8 cellular contexts compared by ENCODE assay signal in genomic region chr20:44967207-44967807, GRCh38. TPM values are rescaled to one million over a fixed set of nuclear protein-coding genes. Genes with fewer than 3 reads are reported as not detected.
DNase-seq lines count a peak whose midpoint lies in the region; ATAC-seq lines count a peak whose summit lies in the region.

No MANE protein-coding gene starts in this region.

- H3K27me3 ChIP-seq in naive thymus-derived CD4-positive, alpha-beta T cell (ENCODE audit: control insufficient read depth in 2 of 2, insufficient read depth in 2 of 2, low read length in 2 of 2) = no peaks in the 10 kb centered on the region

- H3K36me3 Mint-ChIP-seq in stimulated activated naive CD8-positive, alpha-beta T cell treated with anti-CD3 and anti-CD28 coated beads, Interleukin-15, Interleukin-2, amounts not matched to agents 100 ng/mL and 50 ng/mL, for 24 hours (ENCODE audit: low read depth) = peaks cover 44% of the 10 kb centered on the region
- H3K36me3 Mint-ChIP-seq in T-helper 2 cell treated with Interferon-gamma antibody and Interleukin-4, amounts not matched to agents 5 μg/mL and 100 μg/mL, for 36 hours (ENCODE audit: low read depth) = peaks cover 39% of the 10 kb centered on the region
- peaks cover 49% of the 10 kb centered on the region for H3K36me3 Mint-ChIP-seq in effector memory CD8-positive, alpha-beta T cell (ENCODE audit: insufficient read depth)
- H3K36me3 Mint-ChIP-seq in naive thymus-derived CD4-positive, alpha-beta T cell = peaks cover 8 to 35% (median 11%) of the 10 kb centered on the region in 5 donors

- no peak for ATAC-seq in stimulated activated naive CD8-positive, alpha-beta T cell treated with anti-CD3 and anti-CD28 coated beads, Interleukin-15, Interleukin-2, amounts not matched to agents 100 U/mL and 50 U/mL, for 24 hours
- peak; percentile 43 for ATAC-seq in effector memory CD8-positive, alpha-beta T cell (replicated peaks)
- ATAC-seq in naive thymus-derived CD4-positive, alpha-beta T cell = peak; percentile 47
- no peak for ATAC-seq in GM18873 (IDR thresholded peaks at IDR 0.05; ENCODE audit: low FRiP score, unreplicated experiment)
- no peak for ATAC-seq in GM18858 (IDR thresholded peaks at IDR 0.05; ENCODE audit: unreplicated experiment)

- CTCF ChIA-PET in naive thymus-derived CD4-positive, alpha-beta T cell (lab: Charles Lee) = interaction anchor here (0.6 to 4.0 kb wide), 4 partner anchors 11 to 583 kb away, joined by 3 to 28 read pairs (median 6); no protein-coding TSS in a partner anchor

- POLR2A ChIA-PET in naive thymus-derived CD4-positive, alpha-beta T cell (lab: Charles Lee) = interaction anchor here (0.6 to 7.6 kb wide), 21 partner anchors 10 to 446 kb away, joined by 3 to 190 read pairs (median 4); partner anchors contain the start of genes ADA and YWHAB

- intact Hi-C loops in naive thymus-derived CD4-positive, alpha-beta T cell (cut with micrococcal nuclease) = loop anchor here (1.0 to 10.0 kb wide), 7 partner anchors 23 to 757 kb away; partner anchors contain the start of genes SYS1 (in 2 of the 2), ADA (in 1 of the 2) and OSER1 (in 1 of the 2)

- no peak for DNase-seq in stimulated activated naive CD8-positive, alpha-beta T cell treated with anti-CD3 and anti-CD28 coated beads, Interleukin-15, Interleukin-2, amounts not matched to agents 100 U/mL and 50 U/mL, for 24 hours
- peak; percentile 32 for DNase-seq in T-helper 2 cell treated with Interferon-gamma antibody and Interleukin-4, amounts not matched to agents 5 μg/mL and 100 μg/mL, for 36 hours (ENCODE audit: low spot score)
- peak; percentile 39 to 47 (median 45) for DNase-seq in effector memory CD8-positive, alpha-beta T cell
- DNase-seq in naive thymus-derived CD4-positive, alpha-beta T cell = peak in 8 of 9 donors; percentile 10 to 68 (median 60)
- DNase-seq in islet precursor cell = no peak

- peak overlapping the region; percentile 75 for H3K4me3 ChIP-seq in naive thymus-derived CD4-positive, alpha-beta T cell (ENCODE audit: low read length)

- H3K27me3 Mint-ChIP-seq in stimulated activated naive CD8-positive, alpha-beta T cell treated with anti-CD3 and anti-CD28 coated beads, Interleukin-15, Interleukin-2, amounts not matched to agents 100 ng/mL and 50 ng/mL, for 24 hours = no peaks in the 10 kb centered on the region
- H3K27me3 Mint-ChIP-seq in T-helper 2 cell treated with Interferon-gamma antibody and Interleukin-4, amounts not matched to agents 5 μg/mL and 100 μg/mL, for 36 hours (ENCODE audit: low read depth) = no peaks in the 10 kb centered on the region
- H3K27me3 Mint-ChIP-seq in effector memory CD8-positive, alpha-beta T cell = no peaks in the 10 kb centered on the region
- H3K27me3 Mint-ChIP-seq in naive thymus-derived CD4-positive, alpha-beta T cell = no peaks in the 10 kb centered on the region

- H3K27ac Mint-ChIP-seq in stimulated activated naive CD8-positive, alpha-beta T cell treated with anti-CD3 and anti-CD28 coated beads, Interleukin-15, Interleukin-2, amounts not matched to agents 100 ng/mL and 50 ng/mL, for 24 hours = peak overlapping the region; percentile 89
- peak overlapping the region; percentile 97 for H3K27ac Mint-ChIP-seq in T-helper 2 cell treated with Interferon-gamma antibody and Interleukin-4, amounts not matched to agents 5 μg/mL and 100 μg/mL, for 36 hours
- peak overlapping the region; percentile 98 to 99 for H3K27ac Mint-ChIP-seq in effector memory CD8-positive, alpha-beta T cell
- H3K27ac Mint-ChIP-seq in naive thymus-derived CD4-positive, alpha-beta T cell = peak overlapping the region; percentile 80 to 98 (median 88)

- H3K27ac ChIP-seq in naive thymus-derived CD4-positive, alpha-beta T cell (ENCODE audit: low read depth, low read length) = peak overlapping the region; percentile 91

- H3K4me3 Mint-ChIP-seq in stimulated activated naive CD8-positive, alpha-beta T cell treated with anti-CD3 and anti-CD28 coated beads, Interleukin-15, Interleukin-2, amounts not matched to agents 100 ng/mL and 50 ng/mL, for 24 hours = peak overlapping the region; percentile 99
- peak overlapping the region; percentile 95 for H3K4me3 Mint-ChIP-seq in T-helper 2 cell treated with Interferon-gamma antibody and Interleukin-4, amounts not matched to agents 5 μg/mL and 100 μg/mL, for 36 hours
- H3K4me3 Mint-ChIP-seq in effector memory CD8-positive, alpha-beta T cell = peak overlapping the region; percentile 98 to 99
- H3K4me3 Mint-ChIP-seq in naive thymus-derived CD4-positive, alpha-beta T cell = peak overlapping the region; percentile 93 to 100 (median 95)

- peaks cover 20 to 24% of the 10 kb centered on the region in 2 donors for H3K4me1 ChIP-seq in naive thymus-derived CD4-positive, alpha-beta T cell (ENCODE audit: control insufficient read depth in 2 of 2, insufficient read depth in 2 of 2, low read length in 2 of 2)

- peaks cover 0 to 10% (median 4%) of the 10 kb centered on the region in 3 experiments for H3K36me3 ChIP-seq in naive thymus-derived CD4-positive, alpha-beta T cell (ENCODE audit: control insufficient read depth in 2 of 3, insufficient read depth in 3 of 3, low read length in 3 of 3)

- H3K9me3 ChIP-seq in naive thymus-derived CD4-positive, alpha-beta T cell (ENCODE audit: control insufficient read depth in 2 of 3, low read length in 3 of 3) = no peaks in the 10 kb centered on the region

- no peaks in the 10 kb centered on the region for H3K9me3 Mint-ChIP-seq in stimulated activated naive CD8-positive, alpha-beta T cell treated with anti-CD3 and anti-CD28 coated beads, Interleukin-15, Interleukin-2, amounts not matched to agents 100 ng/mL and 50 ng/mL, for 24 hours
- H3K9me3 Mint-ChIP-seq in T-helper 2 cell treated with Interferon-gamma antibody and Interleukin-4, amounts not matched to agents 5 μg/mL and 100 μg/mL, for 36 hours = no peaks in the 10 kb centered on the region
- H3K9me3 Mint-ChIP-seq in effector memory CD8-positive, alpha-beta T cell = no peaks in the 10 kb centered on the region
- H3K9me3 Mint-ChIP-seq in naive thymus-derived CD4-positive, alpha-beta T cell = peaks cover 0 to 1% (median 0%) of the 10 kb centered on the region in 11 donors

- H3K4me1 Mint-ChIP-seq in stimulated activated naive CD8-positive, alpha-beta T cell treated with anti-CD3 and anti-CD28 coated beads, Interleukin-15, Interleukin-2, amounts not matched to agents 100 ng/mL and 50 ng/mL, for 24 hours (ENCODE audit: low read depth) = peaks cover 76% of the 10 kb centered on the region
- peaks cover 53% of the 10 kb centered on the region for H3K4me1 Mint-ChIP-seq in T-helper 2 cell treated with Interferon-gamma antibody and Interleukin-4, amounts not matched to agents 5 μg/mL and 100 μg/mL, for 36 hours (ENCODE audit: low read depth)
- peaks cover 43 to 64% of the 10 kb centered on the region in 2 donors for H3K4me1 Mint-ChIP-seq in effector memory CD8-positive, alpha-beta T cell (ENCODE audit: low read depth in 2 of 2)
- peaks cover 32 to 56% (median 54%) of the 10 kb centered on the region in 7 donors for H3K4me1 Mint-ChIP-seq in naive thymus-derived CD4-positive, alpha-beta T cell

RNA-seq across cellular contexts. Expression of gene STK4, which starts 1.0 kb away (rescaled TPM):
- 100 to 1,000 TPM; 207 to 383 (median 267) TPM for total RNA-seq in naive thymus-derived CD4-positive, alpha-beta T cell
- polyA plus RNA-seq in naive thymus-derived CD4-positive, alpha-beta T cell = 100 to 1,000 TPM; 175 to 241 TPM

RNA-seq across cellular contexts. Expression of gene TOMM34, which starts 7.1 kb away (rescaled TPM):
- total RNA-seq in naive thymus-derived CD4-positive, alpha-beta T cell = 10 to 100 TPM in 1 of 5 experiments, 1 to 10 TPM in 4; 7.0 to 22.5 (median 8.6) TPM
- polyA plus RNA-seq in naive thymus-derived CD4-positive, alpha-beta T cell = 10 to 100 TPM; 15.1 to 30.2 TPM

RNA-seq across cellular contexts. Expression of gene PABPC1L, which starts 57.4 kb away (rescaled TPM):
- 10 to 100 TPM; 34.0 to 71.7 (median 59.0) TPM for total RNA-seq in naive thymus-derived CD4-positive, alpha-beta T cell
- 1 to 10 TPM; 1.3 to 1.8 TPM for polyA plus RNA-seq in naive thymus-derived CD4-positive, alpha-beta T cell

Comparison
In these comparisons a context has a peak if more than half of its experiments do, and no peak if none do; other contexts are left out.
1. ATAC-seq: peak in effector memory CD8-positive, alpha-beta T cell (single experiment) and naive thymus-derived CD4-positive, alpha-beta T cell (single experiment); none in stimulated activated naive CD8-positive, alpha-beta T cell treated with anti-CD3 and anti-CD28 coated beads, Interleukin-15, Interleukin-2, amounts not matched to agents 100 U/mL and 50 U/mL, for 24 hours (single experiment), GM18873 (single experiment) and GM18858 (single experiment).
2. DNase-seq: peak in T-helper 2 cell treated with Interferon-gamma antibody and Interleukin-4, amounts not matched to agents 5 μg/mL and 100 μg/mL, for 36 hours (single experiment), effector memory CD8-positive, alpha-beta T cell (3 of 3) and naive thymus-derived CD4-positive, alpha-beta T cell (8 of 9); none in stimulated activated naive CD8-positive, alpha-beta T cell treated with anti-CD3 and anti-CD28 coated beads, Interleukin-15, Interleukin-2, amounts not matched to agents 100 U/mL and 50 U/mL, for 24 hours (single experiment) and islet precursor cell (single experiment).
3. Peak in every context shown above with its lines, with median percentiles within 50 percentile points of each other: H3K27ac Mint-ChIP-seq and H3K4me3 Mint-ChIP-seq.